12 cellular contexts compared by ENCODE assay signal in genomic region chr13:29589234-29589633, GRCh38. TPM values are rescaled to one million over a fixed set of nuclear protein-coding genes. Genes with fewer than 3 reads are reported as not detected.
DNase-seq lines count a peak whose midpoint lies in the region; ATAC-seq and TF ChIP-seq lines count a peak whose summit lies in the region.
"Had no signal": no experiment of that assay in that cellular context is flagged by ENCODE, and none has a peak within 500 bp of the region (broad histone marks: within the 10 kb centered on the region; RNA-seq: fewer than 3 reads in every experiment).

No MANE protein-coding gene starts in this region.

- no peak for ATAC-seq in GM21381 (IDR thresholded peaks at IDR 0.05; ENCODE audit: unreplicated experiment)
- no peak for ATAC-seq in GM21723 (IDR thresholded peaks at IDR 0.05; ENCODE audit: unreplicated experiment)
- ATAC-seq: activated naive CD8-positive, alpha-beta T cell treated with anti-CD3 and anti-CD28 coated beads, Interleukin-2, amount 50 U/mL, for 24 hours had no signal

- POLR2A ChIA-PET in RWPE1 (lab: Yijun Ruan, JAX; ENCODE audit: low non-redundant PET) = no interaction called here

- no peak for TF ChIP-seq CTCF in RWPE1 (conservative IDR thresholded peaks at IDR 0.05; ENCODE audit: low read depth)

- CTCF ChIA-PET in RWPE1 (lab: Yijun Ruan, JAX) = interaction anchor here (0.7 kb wide), 1 partner anchor 78 kb away, joined by 3 read pairs; no protein-coding TSS in a partner anchor

- H3K27ac ChIP-seq in RWPE1 = peak overlapping the region; percentile 78
- H3K27ac ChIP-seq: spleen had no signal

- DNase-seq in ELR (ENCODE audit: low read depth) (peak; percentile 77), RWPE1 (ENCODE audit: low spot score) (no peak), fibroblast of gingiva (ENCODE audit: low read depth) (peak; percentile 45), renal cortical epithelial cell (ENCODE audit: low read depth) (peak; percentile 80), activated gamma-delta T cell treated with Interleukin-2 at 50 U/mL for 16 hours (no peak), cerebellum (ENCODE audit: low spot score) (no peak)
- DNase-seq: activated naive CD8-positive, alpha-beta T cell treated with anti-CD3 and anti-CD28 coated beads, Interleukin-2, amount 50 U/mL, for 24 hours; naive B cell; NCI-H1417 treated with DMSO at 0.1 percent for 48 hours; spleen had no signal

RNA-seq across cellular contexts. Expression of gene SLC7A1, which starts 6.3 kb away (rescaled TPM):
- total RNA-seq in renal cortical epithelial cell = 20.1 and 86.2 TPM in 2 replicates
- 32.0 TPM for total RNA-seq in cerebellum

Comparison
In these comparisons a context has a peak if more than half of its experiments do, and no peak if none do; other contexts are left out.
1. DNase-seq: peak in ELR (single experiment), fibroblast of gingiva (single experiment) and renal cortical epithelial cell (single experiment); none in RWPE1 (single experiment), activated gamma-delta T cell treated with Interleukin-2 at 50 U/mL for 16 hours (single experiment) and cerebellum (single experiment).